8 cellular contexts compared by ENCODE assay signal in the genomic region with DNA sequence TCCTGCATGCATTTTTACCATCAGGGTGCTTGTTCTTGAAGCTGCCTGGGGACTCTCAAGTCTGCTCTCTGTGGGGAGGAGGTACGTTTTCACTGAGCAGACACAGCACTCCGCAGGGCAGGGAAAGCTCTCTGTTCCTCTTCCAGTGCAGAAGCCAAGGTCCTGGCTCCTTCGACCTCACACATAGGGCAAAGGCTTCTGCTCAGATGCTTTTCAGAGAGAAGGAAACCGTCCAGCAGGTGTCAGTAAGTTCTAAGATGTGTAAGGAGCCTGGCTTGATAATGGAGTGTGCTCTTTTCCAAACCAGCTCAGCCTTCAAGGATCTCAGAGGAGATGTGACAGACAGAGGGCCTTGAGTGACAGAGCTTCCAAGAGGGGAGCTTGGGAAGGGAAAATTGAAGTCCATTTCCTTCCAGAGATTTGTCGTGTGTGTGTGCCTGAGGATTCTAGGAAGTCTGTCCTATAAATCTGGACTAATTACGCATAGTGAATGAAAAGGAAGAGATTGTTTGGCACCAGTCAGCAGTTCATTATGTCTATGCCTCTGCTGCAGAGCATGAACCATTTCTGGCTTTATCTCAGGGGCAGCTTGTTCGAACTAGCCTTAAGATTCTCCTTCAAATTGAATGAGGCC.
DNase-seq lines count a peak whose midpoint lies in the region; ATAC-seq and TF ChIP-seq lines count a peak whose summit lies in the region.

No MANE protein-coding gene starts in this region.

- WGBS in upper lobe of left lung, 2 donors: 23 to 28% methylated on average over 5 to 7 of the region's 7 CpGs
- 42 to 43% methylated on average over 7 of the region's 7 CpGs for WGBS in lower leg skin, 2 donors

- peak; percentile 9 for DNase-seq in stimulated activated CD4-positive, alpha-beta T cell treated with anti-CD3 and anti-CD28 coated beads, Interleukin-15, amount 100 ng/mL, for 24 hours
- no peak for DNase-seq in stimulated activated CD4-positive, alpha-beta T cell treated with anti-CD3 and anti-CD28 coated beads, Interleukin-12 subunit alpha, Interleukin-12 subunit beta, amount 100 ng/mL, for 4 hours
- DNase-seq in NCI-H345 treated with DMSO at 0.1 percent for 48 hours (lab: John Stamatoyannopoulos, UW; ENCODE audit: unreplicated experiment): peak; percentile 19
- DNase-seq in astrocyte of the spinal cord (ENCODE audit: low read depth, low spot score): peak; percentile 69
- peak; percentile 71 for DNase-seq in islet precursor cell
- peak in 1 of 2 donors; percentile 43 for DNase-seq in upper lobe of left lung
- DNase-seq in lower leg skin (ENCODE audit: low spot score in 2 of 2): no peak

- no peak for TF ChIP-seq EP300 in upper lobe of left lung (IDR thresholded peaks at IDR 0.05)

- no peaks in the 10 kb centered on the region for H3K36me3 ChIP-seq in upper lobe of left lung

- TF ChIP-seq CTCF in astrocyte of the spinal cord (IDR thresholded peaks at IDR 0.05; ENCODE audit: low read depth, low read length) (peak; percentile 69), upper lobe of left lung (IDR thresholded peaks at IDR 0.05) (peak; percentile 28 to 63 (median 56)), lower leg skin (IDR thresholded peaks at IDR 0.05) (no peak)

- H3K4me3 ChIP-seq in astrocyte of the spinal cord (ENCODE audit: low read depth, low read length): no peak overlapping the region
- H3K4me3 ChIP-seq in upper lobe of left lung: no peak overlapping the region
- H3K4me3 ChIP-seq in lower leg skin (ENCODE audit: low read depth, poor library complexity, severe bottlenecking): no peak overlapping the region

- TF ChIP-seq POLR2A in upper lobe of left lung (IDR thresholded peaks at IDR 0.05) (no peak), lower leg skin (IDR thresholded peaks at IDR 0.05) (no peak)

- H3K4me1 ChIP-seq in upper lobe of left lung: peaks cover 0 to 5% (median 2%) of the 10 kb centered on the region in 4 donors

- ATAC-seq in HG03139 (IDR thresholded peaks at IDR 0.05; ENCODE audit: unreplicated experiment) (peak; percentile 69), upper lobe of left lung (ENCODE audit: low FRiP score in 2 of 2) (peak; percentile 63 to 77)

- H3K27ac ChIP-seq in upper lobe of left lung: peak overlapping the region in 2 of 4 donors; percentile 17 to 69

- H3K9me3 ChIP-seq in upper lobe of left lung: no peaks in the 10 kb centered on the region

- intact Hi-C loops in lower leg skin (cut with DNase I; ENCODE audit: low total_unique reads): no loop called here

- in situ Hi-C loops in astrocyte of the spinal cord (cut with HindIII; ENCODE audit: low sequenced_read_pairs): no loop called here

- H3K27me3 ChIP-seq in upper lobe of left lung: no peaks in the 10 kb centered on the region

Comparison
In these comparisons a context has a peak if more than half of its experiments do, and no peak if none do; other contexts are left out.
1. DNase-seq: peak in stimulated activated CD4-positive, alpha-beta T cell treated with anti-CD3 and anti-CD28 coated beads, Interleukin-15, amount 100 ng/mL, for 24 hours (single experiment), NCI-H345 treated with DMSO at 0.1 percent for 48 hours (single experiment), astrocyte of the spinal cord (single experiment) and islet precursor cell (single experiment); none in stimulated activated CD4-positive, alpha-beta T cell treated with anti-CD3 and anti-CD28 coated beads, Interleukin-12 subunit alpha, Interleukin-12 subunit beta, amount 100 ng/mL, for 4 hours (single experiment) and lower leg skin (0 of 2).
2. CTCF ChIP-seq: peak in astrocyte of the spinal cord (single experiment) and upper lobe of left lung (6 of 6); none in lower leg skin (0 of 3).